Comparison of ENCODE assay signal across 8 cellular contexts in genomic region chr17:78127240-78127887, GRCh38. TPM values are rescaled to one million over a fixed set of nuclear protein-coding genes. Genes with fewer than 3 reads are reported as not detected.
DNase-seq lines count a peak whose midpoint lies in the region; ATAC-seq, FAIRE-seq and TF ChIP-seq lines count a peak whose summit lies in the region.

No MANE protein-coding gene starts in this region.

- peak overlapping the region; percentile 36 for H3K27ac Mint-ChIP-seq in chondrocyte (ENCODE audit: unreplicated experiment)
- peak overlapping the region; percentile 87 for H3K27ac Mint-ChIP-seq in stimulated activated effector memory CD8-positive, alpha-beta T cell treated with anti-CD3 and anti-CD28 coated beads, Interleukin-12 subunit alpha, Interleukin-12 subunit beta, amount 100 ng/mL, for 72 hours

- TF ChIP-seq EP300 in HepG2 (IDR thresholded peaks at IDR 0.05; ENCODE audit: low read depth in 2 of 2, low read length in 2 of 2) (peak; percentile 24 to 82; a peak in 3 of 4 replicates), HepG2 (CRISPR knock-in tag; IDR thresholded peaks at IDR 0.05; ENCODE audit: borderline replicate concordance) (peak; percentile 75; the same call in 1 of the 2 replicates)

- peak; percentile 10; the same call in 1 of the 2 replicates for TF ChIP-seq RAD21 in HepG2 (CRISPR knock-in tag; IDR thresholded peaks at IDR 0.05)

- in situ Hi-C loops in HepG2 (cut with HindIII; ENCODE audit: extremely low pct_ligation_motif_present, low pct_unique_long_range_greater_than_20kb) = no loop called here

- H3K9me3 ChIP-seq in HepG2 (ENCODE audit: low read length) = no peaks in the 10 kb centered on the region

- ATAC-seq in HepG2 = peak; percentile 62
- peak; percentile 9 for ATAC-seq in stimulated activated effector memory CD8-positive, alpha-beta T cell treated with anti-CD3 and anti-CD28 coated beads, Interleukin-12 subunit alpha, Interleukin-12 subunit beta, amount 100 ng/mL, for 72 hours
- no peak for ATAC-seq in GM19397 (IDR thresholded peaks at IDR 0.05; ENCODE audit: unreplicated experiment)
- no peak for ATAC-seq in GM18498 (IDR thresholded peaks at IDR 0.05; ENCODE audit: unreplicated experiment)

- H3K36me3 Mint-ChIP-seq in chondrocyte (ENCODE audit: low read depth) = peaks cover 2% of the 10 kb centered on the region
- peaks cover 82% of the 10 kb centered on the region for H3K36me3 Mint-ChIP-seq in stimulated activated effector memory CD8-positive, alpha-beta T cell treated with anti-CD3 and anti-CD28 coated beads, Interleukin-12 subunit alpha, Interleukin-12 subunit beta, amount 100 ng/mL, for 72 hours

- POLR2A ChIA-PET in HepG2 (lab: Yijun Ruan, JAX) = interaction anchor here (0.6 to 4.4 kb wide), 18 partner anchors 8 to 76 kb away, joined by 3 to 57 read pairs (median 5); partner anchors contain the start of genes AFMID, C17orf99 and TK1

- H3K4me3 Mint-ChIP-seq in chondrocyte (ENCODE audit: unreplicated experiment) = peak overlapping the region; percentile 77
- H3K4me3 Mint-ChIP-seq in stimulated activated effector memory CD8-positive, alpha-beta T cell treated with anti-CD3 and anti-CD28 coated beads, Interleukin-12 subunit alpha, Interleukin-12 subunit beta, amount 100 ng/mL, for 72 hours = peak overlapping the region; percentile 99

- H3K4me3 ChIP-seq in HFF-Myc (replicated peaks; ENCODE audit: low read depth, low read length) = peak overlapping the region; percentile 59
- peak overlapping the region; percentile 67 to 95 (median 86) for H3K4me3 ChIP-seq in HepG2 (replicated peaks in 1 of 3; ENCODE audit: insufficient read depth in 1 of 3, low read depth in 2 of 3, low read length in 3 of 3)

- no peak for TF ChIP-seq CTCF in HFF-Myc (IDR thresholded peaks at IDR 0.05; ENCODE audit: low read depth, low read length, missing control alignments)
- TF ChIP-seq CTCF in chondrocyte (IDR thresholded peaks at IDR 0.05) = no peak
- no peak for TF ChIP-seq CTCF in HepG2 (CRISPR knock-in tag; IDR thresholded peaks at IDR 0.05)

- under 1% methylated on average over 14 of the region's 25 CpGs for WGBS in HepG2 (ENCODE audit: low lambda C conversion rate)

- TF ChIP-seq POLR2A in HepG2 (IDR thresholded peaks at IDR 0.05; ENCODE audit: insufficient read depth in 1 of 2, low read depth in 2 of 2, low read length in 2 of 2) = peak; percentile 73 to 90

- TSS peak; percentile 97 for BruUV-seq in HepG2 (replicated peaks; lab: Mats Ljungman, UMichigan)

- H3K36me3 ChIP-seq in HepG2 (replicated peaks in 1 of 2; ENCODE audit: control insufficient read depth in 1 of 2, insufficient read depth in 2 of 2, low read length in 2 of 2) = peaks cover 26 to 37% of the 10 kb centered on the region in 2 experiments; a peak in 4 of 5 replicates

- intact Hi-C loops in HepG2 (cut with micrococcal nuclease; ENCODE audit: unreplicated experiment) = loop anchor here (5.0 kb wide), 1 partner anchor 40 kb away; the partner anchor contains the start of gene SYNGR2

- no peak for DNase-seq in HFF-Myc (ENCODE audit: extremely low read depth, low read depth)
- peak; percentile 56 for DNase-seq in T-helper 9 cell
- DNase-seq in chondrocyte (ENCODE audit: low spot score) = no peak
- DNase-seq in HepG2 (ENCODE audit: low spot score) = peak; percentile 93
- peak in 1 of 2 donors; percentile 84 for DNase-seq in stimulated activated effector memory CD8-positive, alpha-beta T cell treated with anti-CD3 and anti-CD28 coated beads, Interleukin-12 subunit alpha, Interleukin-12 subunit beta, amount 100 ng/mL, for 72 hours (ENCODE audit: low spot score in 2 of 2)
- DNase-seq in D341Med (ENCODE audit: low spot score) = no peak

- H3K4me1 Mint-ChIP-seq in chondrocyte (ENCODE audit: low read depth) = peaks cover 12% of the 10 kb centered on the region
- H3K4me1 Mint-ChIP-seq in stimulated activated effector memory CD8-positive, alpha-beta T cell treated with anti-CD3 and anti-CD28 coated beads, Interleukin-12 subunit alpha, Interleukin-12 subunit beta, amount 100 ng/mL, for 72 hours = peaks cover 66% of the 10 kb centered on the region

- H3K79me2 ChIP-seq in HepG2 (ENCODE audit: insufficient read depth, low read length) = peaks cover 19% of the 10 kb centered on the region

- peak overlapping the region; percentile 91 for H3K27ac ChIP-seq in HepG2 (ENCODE audit: extremely low read length, insufficient read depth, low read length)

- H2AFZ ChIP-seq in HepG2 (ENCODE audit: low read length) = no peak overlapping the region

- FAIRE-seq in HepG2 (lab: Jason Lieb, UNC) = peak; percentile 96

- H3K9me3 Mint-ChIP-seq in chondrocyte (ENCODE audit: low read depth) = no peaks in the 10 kb centered on the region
- H3K9me3 Mint-ChIP-seq in stimulated activated effector memory CD8-positive, alpha-beta T cell treated with anti-CD3 and anti-CD28 coated beads, Interleukin-12 subunit alpha, Interleukin-12 subunit beta, amount 100 ng/mL, for 72 hours = no peaks in the 10 kb centered on the region

- no peaks in the 10 kb centered on the region for H3K27me3 Mint-ChIP-seq in chondrocyte (ENCODE audit: low read depth)

- H3K4me1 ChIP-seq in HepG2 (ENCODE audit: insufficient read depth, low read length) = peaks cover 49% of the 10 kb centered on the region

- H3K9ac ChIP-seq in HepG2 (ENCODE audit: insufficient read depth, low read depth, low read length) = peak overlapping the region; percentile 90

- CTCF ChIA-PET in HepG2 (lab: Yijun Ruan, JAX; ENCODE audit: low intra/inter-chr PET ratio, low total read pairs) = no interaction called here

- peak overlapping the region; percentile 90 for H3K4me2 ChIP-seq in HepG2 (ENCODE audit: low read depth, low read length)

- H4K20me1 ChIP-seq in HepG2 (ENCODE audit: insufficient read depth, low read length) = peaks cover 8% of the 10 kb centered on the region; the same call in 1 of the 2 replicates

- H3K27me3 ChIP-seq in HepG2 (ENCODE audit: control insufficient read depth in 1 of 2, insufficient read depth in 2 of 2, low read length in 2 of 2) = no peaks in the 10 kb centered on the region

RNA-seq across cellular contexts. Expression of gene TMC6, which starts 1.2 kb away (rescaled TPM):
- total RNA-seq in chondrocyte (12.4 to 19.6 TPM (median 17.5 TPM) in 3 replicates), HepG2 (2016; rRNA removed; fragmentation: Illumina TruSeq; extraction: Trizol) (20.4 and 48.4 TPM in 2 replicates)
- total RNA-seq in HepG2 (2016; cell fraction: cytosol; rRNA removed; fragmentation: Illumina TruSeq; extraction: Trizol; ENCODE audit: low read depth) = 21.4 and 23.6 TPM in 2 replicates
- 19.7 and 47.9 TPM in 2 replicates for total RNA-seq in HepG2 (2016; cell fraction: insoluble cytoplasmic fraction; rRNA removed; fragmentation: Illumina TruSeq; extraction: Trizol)
- total RNA-seq in HepG2 (2016; cell fraction: membrane; rRNA removed; fragmentation: Illumina TruSeq; extraction: Trizol) = 29.0 and 34.4 TPM in 2 replicates
- total RNA-seq in HepG2 (2016; cell fraction: nucleus; rRNA removed; fragmentation: Illumina TruSeq; extraction: Trizol) = 47.2 and 55.0 TPM in 2 replicates
- 99.1 and 118 TPM in 2 replicates for polyA plus RNA-seq in HepG2 (2011; rRNA removed)
- polyA plus RNA-seq in HepG2 (2011; cell fraction: cytosol; rRNA removed) = 42.4 and 70.8 TPM in 2 replicates
- polyA plus RNA-seq in HepG2 (2011; cell fraction: nucleus; rRNA removed) = 648 and 982 TPM in 2 replicates
- 45.7 and 50.3 TPM in 2 replicates for polyA plus RNA-seq in HepG2 (2012)
- 8.9 and 10.6 TPM in 2 replicates for polyA plus RNA-seq in HepG2 (2016; cell fraction: cytosol; fragmentation: Illumina TruSeq; extraction: Trizol; ENCODE audit: low read depth)
- 16.1 and 17.9 TPM in 2 replicates for polyA plus RNA-seq in HepG2 (2016; cell fraction: insoluble cytoplasmic fraction; fragmentation: Illumina TruSeq; extraction: Trizol; ENCODE audit: low read depth)
- 18.2 and 19.0 TPM in 2 replicates for polyA plus RNA-seq in HepG2 (2016; cell fraction: membrane; fragmentation: Illumina TruSeq; extraction: Trizol; ENCODE audit: low read depth)
- 126 and 147 TPM in 2 replicates for polyA plus RNA-seq in HepG2 (2016; cell fraction: nucleus; fragmentation: Illumina TruSeq; extraction: Trizol; ENCODE audit: insufficient read depth, low read depth)
- polyA minus RNA-seq in HepG2 (2011; rRNA and poly(A)+ RNA removed; ENCODE audit: low replicate concordance) = 23.3 and 152 TPM in 2 replicates
- 48.9 and 63.1 TPM in 2 replicates for polyA minus RNA-seq in HepG2 (2011; cell fraction: cytosol; rRNA and poly(A)+ RNA removed)
- 92.6 and 109 TPM in 2 replicates for polyA minus RNA-seq in HepG2 (2011; cell fraction: nucleus; rRNA and poly(A)+ RNA removed)

RNA-seq across cellular contexts. Expression of gene TMC8, which starts 3.2 kb away (rescaled TPM):
- total RNA-seq in chondrocyte (0.40 to 0.97 TPM in 2 of 3 replicates, not detected in the other), HepG2 (2016; rRNA removed; fragmentation: Illumina TruSeq; extraction: Trizol) (0.08 and 0.53 TPM in 2 replicates)
- 0.09 and 0.61 TPM in 2 replicates for total RNA-seq in HepG2 (2016; cell fraction: cytosol; rRNA removed; fragmentation: Illumina TruSeq; extraction: Trizol; ENCODE audit: low read depth)
- 0.04 and 0.65 TPM in 2 replicates for total RNA-seq in HepG2 (2016; cell fraction: insoluble cytoplasmic fraction; rRNA removed; fragmentation: Illumina TruSeq; extraction: Trizol)
- 0.83 TPM in 2 replicates for total RNA-seq in HepG2 (2016; cell fraction: membrane; rRNA removed; fragmentation: Illumina TruSeq; extraction: Trizol)
- total RNA-seq in HepG2 (2016; cell fraction: nucleus; rRNA removed; fragmentation: Illumina TruSeq; extraction: Trizol) = 0.85 and 1.9 TPM in 2 replicates
- 7.8 and 11.1 TPM in 2 replicates for polyA plus RNA-seq in HepG2 (2011; rRNA removed)
- polyA plus RNA-seq in HepG2 (2011; cell fraction: cytosol; rRNA removed) = 5.7 and 7.7 TPM in 2 replicates
- polyA plus RNA-seq in HepG2 (2011; cell fraction: nucleus; rRNA removed) = 35.7 and 61.8 TPM in 2 replicates
- polyA plus RNA-seq in HepG2 (2012) = 5.3 and 8.8 TPM in 2 replicates
- 0.12 TPM in 1 of 2 replicates, not detected in the other for polyA plus RNA-seq in HepG2 (2016; cell fraction: cytosol; fragmentation: Illumina TruSeq; extraction: Trizol; ENCODE audit: low read depth)
- polyA plus RNA-seq in HepG2 (2016; cell fraction: insoluble cytoplasmic fraction; fragmentation: Illumina TruSeq; extraction: Trizol; ENCODE audit: low read depth) = 0.13 and 0.74 TPM in 2 replicates
- 0.10 and 0.13 TPM in 2 replicates for polyA plus RNA-seq in HepG2 (2016; cell fraction: membrane; fragmentation: Illumina TruSeq; extraction: Trizol; ENCODE audit: low read depth)
- 0.76 and 1.7 TPM in 2 replicates for polyA plus RNA-seq in HepG2 (2016; cell fraction: nucleus; fragmentation: Illumina TruSeq; extraction: Trizol; ENCODE audit: insufficient read depth, low read depth)
- polyA minus RNA-seq in HepG2 (2011; rRNA and poly(A)+ RNA removed; ENCODE audit: low replicate concordance) = 0.51 and 13.2 TPM in 2 replicates
- 4.5 and 4.8 TPM in 2 replicates for polyA minus RNA-seq in HepG2 (2011; cell fraction: cytosol; rRNA and poly(A)+ RNA removed)
- polyA minus RNA-seq in HepG2 (2011; cell fraction: nucleus; rRNA and poly(A)+ RNA removed) = 12.2 and 14.3 TPM in 2 replicates

RNA-seq across cellular contexts. Expression of gene C17orf99, which starts 18.8 kb away (rescaled TPM):
- total RNA-seq in chondrocyte (not detected in 3 replicates), HepG2 (2016; rRNA removed; fragmentation: Illumina TruSeq; extraction: Trizol) (0.22 and 1.7 TPM in 2 replicates)
- 0.51 and 0.88 TPM in 2 replicates for total RNA-seq in HepG2 (2016; cell fraction: cytosol; rRNA removed; fragmentation: Illumina TruSeq; extraction: Trizol; ENCODE audit: low read depth)
- total RNA-seq in HepG2 (2016; cell fraction: insoluble cytoplasmic fraction; rRNA removed; fragmentation: Illumina TruSeq; extraction: Trizol) = 0.84 and 0.86 TPM in 2 replicates
- 1.1 and 1.2 TPM in 2 replicates for total RNA-seq in HepG2 (2016; cell fraction: membrane; rRNA removed; fragmentation: Illumina TruSeq; extraction: Trizol)
- total RNA-seq in HepG2 (2016; cell fraction: nucleus; rRNA removed; fragmentation: Illumina TruSeq; extraction: Trizol) = 0.38 and 2.4 TPM in 2 replicates
- polyA plus RNA-seq in HepG2 (2011; rRNA removed) = 1.9 and 2.8 TPM in 2 replicates
- 1.1 and 1.8 TPM in 2 replicates for polyA plus RNA-seq in HepG2 (2011; cell fraction: cytosol; rRNA removed)
- polyA plus RNA-seq in HepG2 (2011; cell fraction: nucleus; rRNA removed) = 5.8 and 10.0 TPM in 2 replicates
- 1.5 and 2.2 TPM in 2 replicates for polyA plus RNA-seq in HepG2 (2012)
- polyA plus RNA-seq in HepG2 (2016; cell fraction: cytosol; fragmentation: Illumina TruSeq; extraction: Trizol; ENCODE audit: low read depth) = 0.23 and 0.46 TPM in 2 replicates
- 0.60 TPM in 1 of 2 replicates, not detected in the other for polyA plus RNA-seq in HepG2 (2016; cell fraction: insoluble cytoplasmic fraction; fragmentation: Illumina TruSeq; extraction: Trizol; ENCODE audit: low read depth)
- polyA plus RNA-seq in HepG2 (2016; cell fraction: membrane; fragmentation: Illumina TruSeq; extraction: Trizol; ENCODE audit: low read depth) = 0.59 and 1.1 TPM in 2 replicates
- 2.4 and 2.9 TPM in 2 replicates for polyA plus RNA-seq in HepG2 (2016; cell fraction: nucleus; fragmentation: Illumina TruSeq; extraction: Trizol; ENCODE audit: insufficient read depth, low read depth)
- polyA minus RNA-seq in HepG2 (2011; rRNA and poly(A)+ RNA removed; ENCODE audit: low replicate concordance) = 0.72 TPM in 1 of 2 replicates, not detected in the other
- not detected in 2 replicates for polyA minus RNA-seq in HepG2 (2011; cell fraction: cytosol; rRNA and poly(A)+ RNA removed)
- polyA minus RNA-seq in HepG2 (2011; cell fraction: nucleus; rRNA and poly(A)+ RNA removed) = 1.5 and 3.1 TPM in 2 replicates

RNA-seq across cellular contexts. Expression of gene SYNGR2, which starts 41.0 kb away (rescaled TPM):
- total RNA-seq in chondrocyte = 35.1 to 57.6 TPM (median 52.3 TPM) in 3 replicates
- total RNA-seq in HepG2 (2016; rRNA removed; fragmentation: Illumina TruSeq; extraction: Trizol) = 28.7 and 46.7 TPM in 2 replicates
- total RNA-seq in HepG2 (2016; cell fraction: cytosol; rRNA removed; fragmentation: Illumina TruSeq; extraction: Trizol; ENCODE audit: low read depth) = 15.8 and 18.7 TPM in 2 replicates
- total RNA-seq in HepG2 (2016; cell fraction: insoluble cytoplasmic fraction; rRNA removed; fragmentation: Illumina TruSeq; extraction: Trizol) = 21.7 and 51.0 TPM in 2 replicates
- total RNA-seq in HepG2 (2016; cell fraction: membrane; rRNA removed; fragmentation: Illumina TruSeq; extraction: Trizol) = 31.9 and 34.8 TPM in 2 replicates
- total RNA-seq in HepG2 (2016; cell fraction: nucleus; rRNA removed; fragmentation: Illumina TruSeq; extraction: Trizol) = 43.0 and 51.6 TPM in 2 replicates
- 170 and 192 TPM in 2 replicates for polyA plus RNA-seq in HepG2 (2011; rRNA removed)
- 200 and 244 TPM in 2 replicates for polyA plus RNA-seq in HepG2 (2011; cell fraction: cytosol; rRNA removed)
- polyA plus RNA-seq in HepG2 (2011; cell fraction: nucleus; rRNA removed) = 116 and 129 TPM in 2 replicates
- polyA plus RNA-seq in HepG2 (2012) = 52.7 and 59.2 TPM in 2 replicates
- polyA plus RNA-seq in HepG2 (2016; cell fraction: cytosol; fragmentation: Illumina TruSeq; extraction: Trizol; ENCODE audit: low read depth) = 35.1 and 40.6 TPM in 2 replicates
- polyA plus RNA-seq in HepG2 (2016; cell fraction: insoluble cytoplasmic fraction; fragmentation: Illumina TruSeq; extraction: Trizol; ENCODE audit: low read depth) = 52.5 and 60.0 TPM in 2 replicates
- polyA plus RNA-seq in HepG2 (2016; cell fraction: membrane; fragmentation: Illumina TruSeq; extraction: Trizol; ENCODE audit: low read depth) = 62.1 and 68.8 TPM in 2 replicates
- 160 and 166 TPM in 2 replicates for polyA plus RNA-seq in HepG2 (2016; cell fraction: nucleus; fragmentation: Illumina TruSeq; extraction: Trizol; ENCODE audit: insufficient read depth, low read depth)
- 231 and 401 TPM in 2 replicates for polyA minus RNA-seq in HepG2 (2011; rRNA and poly(A)+ RNA removed; ENCODE audit: low replicate concordance)
- polyA minus RNA-seq in HepG2 (2011; cell fraction: cytosol; rRNA and poly(A)+ RNA removed) = 73.3 and 75.3 TPM in 2 replicates
- 23.0 and 28.7 TPM in 2 replicates for polyA minus RNA-seq in HepG2 (2011; cell fraction: nucleus; rRNA and poly(A)+ RNA removed)

RNA-seq across cellular contexts. Expression of gene TK1, which starts 59.5 kb away (rescaled TPM):
- total RNA-seq in chondrocyte = 21.1 to 29.5 TPM (median 23.4 TPM) in 3 replicates
- 96.0 and 114 TPM in 2 replicates for total RNA-seq in HepG2 (2016; rRNA removed; fragmentation: Illumina TruSeq; extraction: Trizol)
- 20.1 and 22.9 TPM in 2 replicates for total RNA-seq in HepG2 (2016; cell fraction: cytosol; rRNA removed; fragmentation: Illumina TruSeq; extraction: Trizol; ENCODE audit: low read depth)
- total RNA-seq in HepG2 (2016; cell fraction: insoluble cytoplasmic fraction; rRNA removed; fragmentation: Illumina TruSeq; extraction: Trizol) = 95.6 and 109 TPM in 2 replicates
- 30.2 and 33.7 TPM in 2 replicates for total RNA-seq in HepG2 (2016; cell fraction: membrane; rRNA removed; fragmentation: Illumina TruSeq; extraction: Trizol)
- 38.0 and 39.0 TPM in 2 replicates for total RNA-seq in HepG2 (2016; cell fraction: nucleus; rRNA removed; fragmentation: Illumina TruSeq; extraction: Trizol)
- 33.2 and 45.0 TPM in 2 replicates for polyA plus RNA-seq in HepG2 (2011; rRNA removed)
- polyA plus RNA-seq in HepG2 (2011; cell fraction: cytosol; rRNA removed) = 36.3 and 78.7 TPM in 2 replicates
- polyA plus RNA-seq in HepG2 (2011; cell fraction: nucleus; rRNA removed) = 27.9 and 41.4 TPM in 2 replicates
- 15.9 and 24.5 TPM in 2 replicates for polyA plus RNA-seq in HepG2 (2012)
- polyA plus RNA-seq in HepG2 (2016; cell fraction: cytosol; fragmentation: Illumina TruSeq; extraction: Trizol; ENCODE audit: low read depth) = 18.4 and 18.5 TPM in 2 replicates
- polyA plus RNA-seq in HepG2 (2016; cell fraction: insoluble cytoplasmic fraction; fragmentation: Illumina TruSeq; extraction: Trizol; ENCODE audit: low read depth) = 130 and 138 TPM in 2 replicates
- 21.2 and 23.8 TPM in 2 replicates for polyA plus RNA-seq in HepG2 (2016; cell fraction: membrane; fragmentation: Illumina TruSeq; extraction: Trizol; ENCODE audit: low read depth)
- polyA plus RNA-seq in HepG2 (2016; cell fraction: nucleus; fragmentation: Illumina TruSeq; extraction: Trizol; ENCODE audit: insufficient read depth, low read depth) = 61.0 and 63.4 TPM in 2 replicates
- polyA minus RNA-seq in HepG2 (2011; rRNA and poly(A)+ RNA removed; ENCODE audit: low replicate concordance) = 74.6 and 146 TPM in 2 replicates
- polyA minus RNA-seq in HepG2 (2011; cell fraction: cytosol; rRNA and poly(A)+ RNA removed) = 21.4 and 38.3 TPM in 2 replicates
- polyA minus RNA-seq in HepG2 (2011; cell fraction: nucleus; rRNA and poly(A)+ RNA removed) = 10.7 and 15.2 TPM in 2 replicates

Comparison
In these comparisons a context has a peak if more than half of its experiments do, and no peak if none do; other contexts are left out.
1. DNase-seq: peak in T-helper 9 cell (single experiment) and HepG2 (single experiment); none in HFF-Myc (single experiment), chondrocyte (single experiment) and D341Med (single experiment).
2. ATAC-seq: peak in HepG2 (single experiment) and stimulated activated effector memory CD8-positive, alpha-beta T cell treated with anti-CD3 and anti-CD28 coated beads, Interleukin-12 subunit alpha, Interleukin-12 subunit beta, amount 100 ng/mL, for 72 hours (single experiment); none in GM19397 (single experiment) and GM18498 (single experiment).